In genomic region chr22:36565686-36566085, GRCh38 we compare ENCODE assay signal across 1 cellular context.
A peak's percentile ranks its signal among the peaks of the same experiment; 100 is the strongest.
TF ChIP-seq lines count a peak whose summit lies in the region.

No MANE protein-coding gene starts in this region.

TF ChIP-seq in HCT116, 20 proteins besides CTCF, POLR2A, EP300 and RAD21 (continued from another document):
- TF ChIP-seq MAX (IDR thresholded peaks at IDR 0.05) (no peak), FOSL1 (IDR thresholded peaks at IDR 0.05; ENCODE audit: low read depth) (peak; percentile 29; the same call in 1 of the 2 replicates), JUND (IDR thresholded peaks at IDR 0.05) (peak; percentile 21; the same call in 1 of the 2 replicates), POLR2AphosphoS5 (IDR thresholded peaks at IDR 0.05; ENCODE audit: low read depth, low read length) (no peak), EZH2phosphoT487 (IDR thresholded peaks at IDR 0.05; ENCODE audit: borderline replicate concordance) (no peak), YY1 (IDR thresholded peaks at IDR 0.05; ENCODE audit: extremely low read depth, insufficient replicate concordance, low read depth, low read length) (no peak), EGR1 (IDR thresholded peaks at IDR 0.05; ENCODE audit: low read depth) (no peak)
